In genomic region chr12:48681416-48681737, GRCh38 we compare ENCODE assay signal across 8 cellular contexts. TPM values are rescaled to one million over a fixed set of nuclear protein-coding genes. Genes with fewer than 3 reads are reported as not detected.
A peak's percentile ranks its signal among the peaks of the same experiment; 100 is the strongest.
DNase-seq lines count a peak whose midpoint lies in the region; ATAC-seq and TF ChIP-seq lines count a peak whose summit lies in the region.

No MANE protein-coding gene starts in this region.

- CTCF ChIA-PET in CD8-positive, alpha-beta T cell (lab: Charles Lee): no interaction called here

- no peak for ATAC-seq in CD8-positive, alpha-beta T cell
- ATAC-seq in GM18502 (IDR thresholded peaks at IDR 0.05; ENCODE audit: poor library complexity, unreplicated experiment): no peak
- no peak for ATAC-seq in GM19397 (IDR thresholded peaks at IDR 0.05; ENCODE audit: unreplicated experiment)

- peaks cover 45% of the 10 kb centered on the region for H3K4me1 ChIP-seq in CD8-positive, alpha-beta T cell (ENCODE audit: insufficient read depth, low read length)
- peaks cover 20 to 32% of the 10 kb centered on the region in 2 donors for H3K4me1 ChIP-seq in ascending aorta
- peaks cover 8% of the 10 kb centered on the region for H3K4me1 ChIP-seq in stomach smooth muscle (ENCODE audit: control insufficient read depth, insufficient read depth, low read length)

- peak overlapping the region; percentile 93 to 98 for H3K9ac ChIP-seq in stomach smooth muscle (ENCODE audit: low read length in 2 of 2)

- intact Hi-C loops in CD8-positive, alpha-beta T cell (cut with DNase I, micrococcal nuclease): loop anchor here (5.0 to 10.0 kb wide), 4 partner anchors 116 to 574 kb away; partner anchors contain the start of genes PRKAG1 (in 1 of the 2) and SENP1 (in 1 of the 2)
- intact Hi-C loops in ascending aorta (cut with DNase I): loop anchor here (10.0 kb wide), 1 partner anchor 577 kb away; the partner anchor contains the start of gene SENP1

- DNase-seq in CD8-positive, alpha-beta T cell: no peak
- DNase-seq in HuH-7 (ENCODE audit: low spot score): peak; percentile 28
- DNase-seq in ascending aorta (ENCODE audit: low spot score in 2 of 2): no peak
- DNase-seq in iPS-NIHi11 (ENCODE audit: low spot score): peak; percentile 28
- DNase-seq in KG1 (lab: John Stamatoyannopoulos, UW): no peak

- no peaks in the 10 kb centered on the region for H3K27me3 Mint-ChIP-seq in CD8-positive, alpha-beta T cell (ENCODE audit: low read depth)

- peak overlapping the region; percentile 98 for H3K27ac Mint-ChIP-seq in CD8-positive, alpha-beta T cell

- peak overlapping the region; percentile 91 for H3K4me3 ChIP-seq in CD8-positive, alpha-beta T cell (ENCODE audit: low read depth, low read length)
- peak overlapping the region; percentile 75 to 95 for H3K4me3 ChIP-seq in ascending aorta
- peak overlapping the region; percentile 94 to 96 for H3K4me3 ChIP-seq in stomach smooth muscle (ENCODE audit: low read length in 2 of 2)

- H3K27ac ChIP-seq in CD8-positive, alpha-beta T cell (ENCODE audit: low read depth, low read length): peak overlapping the region; percentile 90
- H3K27ac ChIP-seq in ascending aorta: peak overlapping the region; percentile 87 to 94
- peak overlapping the region; percentile 91 for H3K27ac ChIP-seq in stomach smooth muscle (ENCODE audit: low read length)

- peaks cover 53% of the 10 kb centered on the region for H3K4me1 Mint-ChIP-seq in CD8-positive, alpha-beta T cell (ENCODE audit: low read depth)

- no peak for TF ChIP-seq CTCF in CD8-positive, alpha-beta T cell (IDR thresholded peaks at IDR 0.05)
- TF ChIP-seq CTCF in ascending aorta (IDR thresholded peaks at IDR 0.05): no peak

- H3K4me3 Mint-ChIP-seq in CD8-positive, alpha-beta T cell: peak overlapping the region; percentile 95

- H3K36me3 Mint-ChIP-seq in CD8-positive, alpha-beta T cell: peaks cover 50% of the 10 kb centered on the region

- POLR2A ChIA-PET in CD8-positive, alpha-beta T cell (lab: Charles Lee): interaction anchor here (0.6 to 3.3 kb wide), 10 partner anchors 8 to 853 kb away, joined by 3 to 29 read pairs (median 4); partner anchors contain the start of genes CCNT1 and TUBA1B

- H3K9me3 Mint-ChIP-seq in CD8-positive, alpha-beta T cell: no peaks in the 10 kb centered on the region

- H3K27me3 ChIP-seq in CD8-positive, alpha-beta T cell (ENCODE audit: insufficient read depth, low read length): no peaks in the 10 kb centered on the region
- H3K27me3 ChIP-seq in ascending aorta: no peaks in the 10 kb centered on the region
- H3K27me3 ChIP-seq in stomach smooth muscle (ENCODE audit: control insufficient read depth in 1 of 2, insufficient read depth in 2 of 2, low read length in 2 of 2): no peaks in the 10 kb centered on the region

- H3K9me3 ChIP-seq in CD8-positive, alpha-beta T cell (ENCODE audit: low read length): no peaks in the 10 kb centered on the region
- no peaks in the 10 kb centered on the region for H3K9me3 ChIP-seq in ascending aorta
- no peaks in the 10 kb centered on the region for H3K9me3 ChIP-seq in stomach smooth muscle (ENCODE audit: control insufficient read depth in 2 of 2, low read length in 2 of 2)

- H3K36me3 ChIP-seq in CD8-positive, alpha-beta T cell (ENCODE audit: insufficient read depth, low read length): peaks cover 10% of the 10 kb centered on the region
- H3K36me3 ChIP-seq in ascending aorta (peaks cover 11 to 20% of the 10 kb centered on the region in 2 donors), stomach smooth muscle (ENCODE audit: control insufficient read depth in 2 of 2, insufficient read depth in 2 of 2, low read length in 2 of 2) (peaks cover 11 to 12% of the 10 kb centered on the region in 2 donors)

RNA-seq across cellular contexts. Expression of gene KANSL2, which starts 0.7 kb away (rescaled TPM):
- 100 to 1,000 TPM; 175 to 179 TPM for total RNA-seq in CD8-positive, alpha-beta T cell
- 30.1 TPM for total RNA-seq in ascending aorta

RNA-seq across cellular contexts. Expression of gene CCNT1, which starts 35.1 kb away (rescaled TPM):
- total RNA-seq in CD8-positive, alpha-beta T cell: 100 to 1,000 TPM; 127 to 132 TPM
- total RNA-seq in ascending aorta: 28.0 TPM

Comparison
In these comparisons a context has a peak if more than half of its experiments do, and no peak if none do; other contexts are left out.
1. DNase-seq: peak in HuH-7 (single experiment) and iPS-NIHi11 (single experiment); none in CD8-positive, alpha-beta T cell (0 of 7), ascending aorta (0 of 2) and KG1 (single experiment).
2. Peak in every context shown above with its lines, with median percentiles within 50 percentile points of each other: H3K27ac ChIP-seq and H3K4me3 ChIP-seq.